Comparison of ENCODE assay signal across 15 cellular contexts in the genomic region with DNA sequence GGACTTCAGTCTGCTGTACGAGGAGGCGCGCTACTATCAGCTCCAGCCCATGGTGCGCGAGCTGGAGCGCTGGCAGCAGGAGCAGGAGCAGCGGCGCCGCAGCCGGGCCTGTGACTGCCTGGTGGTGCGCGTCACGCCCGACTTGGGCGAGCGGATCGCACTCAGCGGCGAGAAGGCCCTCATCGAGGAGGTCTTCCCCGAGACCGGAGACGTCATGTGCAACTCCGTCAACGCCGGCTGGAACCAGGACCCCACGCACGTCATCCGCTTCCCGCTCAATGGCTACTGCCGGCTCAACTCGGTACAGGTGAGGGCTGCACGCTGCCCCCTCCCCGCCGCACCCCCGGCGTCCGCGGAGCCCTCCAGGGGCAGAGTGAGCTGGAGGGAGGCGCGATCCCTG. TPM values are rescaled to one million over a fixed set of nuclear protein-coding genes. Genes with fewer than 3 reads are reported as not detected.
A peak's percentile ranks its signal among the peaks of the same experiment; 100 is the strongest.
DNase-seq lines count a peak whose midpoint lies in the region; ATAC-seq and TF ChIP-seq lines count a peak whose summit lies in the region.
"Had no signal": no experiment of that assay in that cellular context is flagged by ENCODE, and none has a peak within 500 bp of the region (broad histone marks: within the 10 kb centered on the region; RNA-seq: fewer than 3 reads in every experiment).

No MANE protein-coding gene starts in this region.

- H2AK5ac ChIP-seq in neuronal stem cell (ENCODE audit: low read depth, low read length) = no peak overlapping the region

- no peak overlapping the region for H3K18ac ChIP-seq in neuronal stem cell (ENCODE audit: low read length)

- ATAC-seq in activated T-cell treated with anti-CD3 and anti-CD28 coated beads, Interleukin-2, amount 50 U/mL, for 4 hours = no peak
- ATAC-seq: GM23338 had no signal

- no peaks in the 10 kb centered on the region; the same call in 1 of the 2 replicates for H3K36me3 ChIP-seq in H7 (replicated peaks; ENCODE audit: control insufficient read depth, insufficient read depth, low read length)
- peaks cover 27 to 90% of the 10 kb centered on the region in 2 donors for H3K36me3 ChIP-seq in neuronal stem cell (replicated peaks in 1 of 2; ENCODE audit: control insufficient read depth in 2 of 2, insufficient read depth in 2 of 2, low read length in 2 of 2)
- peaks cover 11 to 81% (median 38%) of the 10 kb centered on the region in 4 donors for H3K36me3 ChIP-seq in sigmoid colon

- H3K4me3 Mint-ChIP-seq in activated T-cell treated with anti-CD3 and anti-CD28 coated beads, Interleukin-2, amount 50 U/mL, for 4 hours = no peak overlapping the region
- H3K4me3 Mint-ChIP-seq: GM23338, H9 had no signal

- H3K9me3 Mint-ChIP-seq in activated T-cell treated with anti-CD3 and anti-CD28 coated beads, Interleukin-2, amount 50 U/mL, for 4 hours = no peaks in the 10 kb centered on the region
- H3K9me3 Mint-ChIP-seq: CD4-positive, CD25-positive, alpha-beta regulatory T cell; GM23338; H9 had no signal

- peak overlapping the region; percentile 66 for H2BK5ac ChIP-seq in neuronal stem cell (ENCODE audit: low read length)

- peak overlapping the region; percentile 95 for H3K23ac ChIP-seq in neuronal stem cell (ENCODE audit: low read depth, low read length, poor library complexity)

- no peak overlapping the region for H4K8ac ChIP-seq in neuronal stem cell (ENCODE audit: low read depth, low read length)

- no peaks in the 10 kb centered on the region for H3K4me1 ChIP-seq in neuronal stem cell (ENCODE audit: control insufficient read depth in 2 of 2, insufficient read depth in 1 of 2, low read depth in 1 of 2, low read length in 2 of 2)
- H3K4me1 ChIP-seq in sigmoid colon = peaks cover 0 to 3% (median 3%) of the 10 kb centered on the region in 4 donors

- H3K4ac ChIP-seq in neuronal stem cell (ENCODE audit: low read length) = no peak overlapping the region

- no peaks in the 10 kb centered on the region for H3K27me3 ChIP-seq in H7 (ENCODE audit: control insufficient read depth, insufficient read depth, low read length)
- H3K27me3 ChIP-seq in neuronal stem cell (ENCODE audit: control insufficient read depth in 3 of 3, insufficient read depth in 3 of 3, low read depth in 1 of 3, low read length in 3 of 3) = no peaks in the 10 kb centered on the region
- no peaks in the 10 kb centered on the region for H3K27me3 ChIP-seq in sigmoid colon
- H3K27me3 ChIP-seq: BLaER1 had no signal

- H2AFZ ChIP-seq in neuronal stem cell (ENCODE audit: low read length) = no peak overlapping the region
- H2AFZ ChIP-seq: GM23338 had no signal

- H3K9ac ChIP-seq in neuronal stem cell (ENCODE audit: low read depth, low read length, poor library complexity) = peak overlapping the region; percentile 60
- H3K9ac ChIP-seq: BLaER1 had no signal

- no peak for TF ChIP-seq POLR2A in sigmoid colon (IDR thresholded peaks at IDR 0.05)

- no peak overlapping the region for H2BK15ac ChIP-seq in neuronal stem cell (ENCODE audit: low read length)

- intact Hi-C loops in sigmoid colon (cut with DNase I) = no loop called here

- peaks cover 4% of the 10 kb centered on the region for H3K27me3 Mint-ChIP-seq in activated T-cell treated with anti-CD3 and anti-CD28 coated beads, Interleukin-2, amount 50 U/mL, for 4 hours (ENCODE audit: low read depth)
- H3K27me3 Mint-ChIP-seq: CD4-positive, CD25-positive, alpha-beta regulatory T cell had no signal

- no peaks in the 10 kb centered on the region for H3K36me3 Mint-ChIP-seq in activated T-cell treated with anti-CD3 and anti-CD28 coated beads, Interleukin-2, amount 50 U/mL, for 4 hours (ENCODE audit: insufficient read depth)

- no CpG with 5 or more reads among the region's 41 CpGs for WGBS in neuronal stem cell (ENCODE audit: extremely low coverage in 2 of 2, insufficient read length in 2 of 2, insufficient replicate concordance in 1 of 2), 2 donors
- WGBS in sigmoid colon, 2 donors = 97% methylated on average over 41 of the region's 41 CpGs

- H3K4me2 ChIP-seq in neuronal stem cell (ENCODE audit: insufficient read depth, low read length, poor library complexity, severe bottlenecking) = no peak overlapping the region
- H3K4me2 ChIP-seq: BLaER1, GM23338 had no signal

- no peak overlapping the region for H3K27ac ChIP-seq in neuronal stem cell (replicated peaks; ENCODE audit: low read length)
- no peak overlapping the region for H3K27ac ChIP-seq in sigmoid colon
- H3K27ac ChIP-seq: BLaER1 had no signal

- peak; percentile 39 for DNase-seq in activated effector memory CD4-positive, alpha-beta T cell treated with anti-CD3 and anti-CD28 coated beads, Interleukin-2, amount 50 U/mL, for 16 hours
- no peak for DNase-seq in activated effector memory CD4-positive, alpha-beta T cell treated with Interleukin-2 at 50 U/mL for 16 hours
- DNase-seq in H7 = peak; percentile 58
- DNase-seq in neuronal stem cell (ENCODE audit: low spot score) = no peak
- DNase-seq in sigmoid colon = peak; percentile 66
- DNase-seq in NCI-H1048 (lab: John Stamatoyannopoulos, UW) = no peak
- no peak for DNase-seq in GM13976 (ENCODE audit: low spot score)
- no peak for DNase-seq in activated T-cell treated with anti-CD3 and anti-CD28 coated beads, Interleukin-2, amount 50 U/mL, for 4 hours
- DNase-seq: AML-193; Calu3; CD4-positive, CD25-positive, alpha-beta regulatory T cell; DMS 273 treated with DMSO at 0.1 percent for 48 hours; H9 had no signal

- peaks cover 3% of the 10 kb centered on the region for H3K79me1 ChIP-seq in neuronal stem cell (ENCODE audit: low read depth, low read length)

- TF ChIP-seq EP300 in sigmoid colon (IDR thresholded peaks at IDR 0.05) = no peak

- no peak overlapping the region for H4K91ac ChIP-seq in neuronal stem cell (ENCODE audit: low read depth, low read length, poor library complexity)

- no peak overlapping the region for H2BK120ac ChIP-seq in neuronal stem cell (ENCODE audit: low read depth, low read length)

- H3K4me1 Mint-ChIP-seq in activated T-cell treated with anti-CD3 and anti-CD28 coated beads, Interleukin-2, amount 50 U/mL, for 4 hours (ENCODE audit: low read depth) = peaks cover 7% of the 10 kb centered on the region

- H3K9me3 ChIP-seq in neuronal stem cell (replicated peaks in 1 of 2; ENCODE audit: control insufficient read depth in 2 of 2, insufficient read depth in 1 of 2, low read depth in 1 of 2, low read length in 2 of 2) (no peaks in the 10 kb centered on the region), sigmoid colon (no peaks in the 10 kb centered on the region)
- H3K9me3 ChIP-seq: BLaER1 had no signal

- in situ Hi-C loops in GM13976 (cut with MboI; ENCODE audit: low sequenced_read_pairs, unreplicated experiment) = no loop called here

- H3K4me3 ChIP-seq in H7 (ENCODE audit: insufficient read depth, low read depth, low read length) (no peak overlapping the region), neuronal stem cell (ENCODE audit: low read length in 2 of 2) (no peak overlapping the region), sigmoid colon (no peak overlapping the region)
- H3K4me3 ChIP-seq: BLaER1, GM23338 had no signal

- H3K14ac ChIP-seq in neuronal stem cell (ENCODE audit: low read length) = no peak overlapping the region

- H2BK12ac ChIP-seq in neuronal stem cell (ENCODE audit: low read length) = no peak overlapping the region

- TF ChIP-seq CTCF in sigmoid colon (IDR thresholded peaks at IDR 0.05) = no peak
- TF ChIP-seq CTCF in GM13976 (IDR thresholded peaks at IDR 0.05; ENCODE audit: borderline replicate concordance, control extremely low read depth, extremely low read depth, insufficient read depth, missing control alignments) = no peak

RNA-seq across cellular contexts. Expression of gene KCTD15, which starts 14.6 kb away (rescaled TPM):
- total RNA-seq in H7 (2014; rRNA removed; shearing (Covaris generic)) = 44.9 and 47.4 TPM in 2 replicates
- polyA plus RNA-seq in neuronal stem cell (2013, experiment 1 of 2) = 20.7 TPM
- 20.9 TPM for polyA plus RNA-seq in neuronal stem cell (2013, experiment 2 of 2)
- 100 to 1,000 TPM in 1 of 4 donors, 10 to 100 TPM in 3; 52.8 to 132 (median 75.8) TPM for total RNA-seq in sigmoid colon
- 10 to 100 TPM in 1 of 3 donors, 1 to 10 TPM in 2; 3.0 to 13.9 (median 4.2) TPM for polyA plus RNA-seq in sigmoid colon
- 10 to 100 TPM in 2 of 3 donors, 1 to 10 TPM in 1; 8.0 to 19.8 (median 11.8) TPM for total RNA-seq in activated T-cell treated with anti-CD3 and anti-CD28 coated beads, Interleukin-2, amount 50 U/mL, for 4 hours

Comparison
In these comparisons a context has a peak if more than half of its experiments do, and no peak if none do; other contexts are left out.
1. DNase-seq: peak in activated effector memory CD4-positive, alpha-beta T cell treated with anti-CD3 and anti-CD28 coated beads, Interleukin-2, amount 50 U/mL, for 16 hours (single experiment), H7 (single experiment) and sigmoid colon (single experiment); none in activated effector memory CD4-positive, alpha-beta T cell treated with Interleukin-2 at 50 U/mL for 16 hours (single experiment), neuronal stem cell (single experiment), NCI-H1048 (single experiment), GM13976 (single experiment) and activated T-cell treated with anti-CD3 and anti-CD28 coated beads, Interleukin-2, amount 50 U/mL, for 4 hours (single experiment).